Comparison of ENCODE assay signal across 19 cellular contexts in the genomic region with DNA sequence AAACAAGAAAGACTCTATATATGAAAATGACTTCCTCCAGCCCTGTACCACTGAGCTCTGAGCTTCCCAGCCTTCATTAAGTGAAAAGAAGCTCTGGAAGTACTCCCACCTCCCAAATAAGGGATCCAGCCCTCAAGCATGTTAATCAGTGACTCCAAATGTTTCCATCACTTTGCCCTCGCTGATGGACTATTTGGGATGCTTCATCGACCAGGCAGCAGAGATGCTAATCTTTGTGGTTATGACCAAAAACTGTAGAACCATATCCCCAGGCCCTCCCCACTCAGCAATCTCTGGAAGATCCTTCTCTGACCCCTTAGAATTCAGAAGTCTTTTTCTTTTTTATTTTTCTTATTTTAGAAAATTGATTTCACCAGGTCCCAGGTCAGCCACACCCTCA. TPM values are rescaled to one million over a fixed set of nuclear protein-coding genes. Genes with fewer than 3 reads are reported as not detected.
DNase-seq lines count a peak whose midpoint lies in the region; ATAC-seq and TF ChIP-seq lines count a peak whose summit lies in the region.
"Had no signal": no experiment of that assay in that cellular context is flagged by ENCODE, and none has a peak within 500 bp of the region (broad histone marks: within the 10 kb centered on the region; RNA-seq: fewer than 3 reads in every experiment).

No MANE protein-coding gene starts in this region.

- H3F3A ChIP-seq in SK-N-SH (replicated peaks; ENCODE audit: insufficient read depth) = peaks cover 6% of the 10 kb centered on the region

- no peak overlapping the region for H2AFZ ChIP-seq in SK-N-SH (ENCODE audit: low read depth)

- H3K4me3 Mint-ChIP-seq in endothelial cell (ENCODE audit: unreplicated experiment) = peak overlapping the region; percentile 56
- H3K4me3 Mint-ChIP-seq: activated CD4-positive, alpha-beta memory T cell treated with anti-CD3 and anti-CD28 coated beads for 36 hours had no signal

- H3K9me2 ChIP-seq in SK-N-SH = no peaks in the 10 kb centered on the region

- peaks cover 15% of the 10 kb centered on the region for H4K20me1 ChIP-seq in SK-N-SH (ENCODE audit: insufficient read depth)

- CTCF ChIA-PET in SK-N-SH (lab: Yijun Ruan, JAX) = interaction anchor here (1.3 kb wide), 1 partner anchor 10 kb away, joined by 3 read pairs; no protein-coding TSS in a partner anchor

- DNase-seq in SK-N-SH (no peak), endothelial cell (ENCODE audit: low spot score) (no peak), prostate gland (ENCODE audit: low spot score) (no peak), upper lobe of left lung (no peak), NCI-H2029 treated with DMSO at 0.1 percent for 48 hours (lab: John Stamatoyannopoulos, UW) (no peak), OCI-M2 (lab: John Stamatoyannopoulos, UW; ENCODE audit: unreplicated experiment) (no peak)
- DNase-seq in activated CD8-positive, alpha-beta memory T cell treated with anti-CD3 and anti-CD28 coated beads, Interleukin-2, amount 50 U/mL, for 48 hours = no peak
- DNase-seq: 8988T; activated CD4-positive, alpha-beta memory T cell treated with anti-CD3 and anti-CD28 coated beads for 36 hours; DMS79 treated with DMSO at 0.1 percent for 48 hours; foreskin keratinocyte; MG63; NCI-H2081; NCI-H526; PC-3; stimulated activated naive CD8-positive, alpha-beta T cell treated with anti-CD3 and anti-CD28 coated beads, Interleukin-15, Interleukin-2, amounts not matched to agents 100 U/mL and 50 U/mL, for 24 hours had no signal

- H3K4me3 ChIP-seq in SK-N-SH (ENCODE audit: low read depth in 2 of 2, low read length in 1 of 2) (no peak overlapping the region), prostate gland (no peak overlapping the region), upper lobe of left lung (no peak overlapping the region)
- H3K4me3 ChIP-seq: pancreas had no signal

- H3K36me3 Mint-ChIP-seq in endothelial cell (ENCODE audit: low read depth, unreplicated experiment) = peaks cover 10% of the 10 kb centered on the region
- H3K36me3 Mint-ChIP-seq: activated CD4-positive, alpha-beta memory T cell treated with anti-CD3 and anti-CD28 coated beads for 36 hours; mesothelial cell of epicardium had no signal

- WGBS in SK-N-SH (ENCODE audit: low lambda C conversion rate) = 32% methylated on average over 2 of the region's 2 CpGs
- 85% methylated on average over 2 of the region's 2 CpGs for WGBS in prostate gland
- 64 to 68% methylated on average over 2 of the region's 2 CpGs for WGBS in upper lobe of left lung, 2 donors

- ATAC-seq in SK-N-SH treated with all-trans-retinoic acid at 6 μM for 48 hours = no peak
- no peak for ATAC-seq in upper lobe of left lung (ENCODE audit: low FRiP score in 2 of 2)
- ATAC-seq: pancreas; PC-3; stimulated activated naive CD8-positive, alpha-beta T cell treated with anti-CD3 and anti-CD28 coated beads, Interleukin-15, Interleukin-2, amounts not matched to agents 100 U/mL and 50 U/mL, for 24 hours had no signal

- H3K27me3 ChIP-seq in SK-N-SH (ENCODE audit: insufficient read depth) = no peaks in the 10 kb centered on the region
- no peaks in the 10 kb centered on the region for H3K27me3 ChIP-seq in prostate gland (replicated peaks; ENCODE audit: insufficient read depth)
- H3K27me3 ChIP-seq in upper lobe of left lung = no peaks in the 10 kb centered on the region
- H3K27me3 ChIP-seq: foreskin keratinocyte, MG63, pancreas had no signal

- intact Hi-C loops in prostate gland (cut with DNase I) = no loop called here

- H3K9me3 Mint-ChIP-seq in endothelial cell (ENCODE audit: unreplicated experiment) = no peaks in the 10 kb centered on the region
- H3K9me3 Mint-ChIP-seq: activated CD4-positive, alpha-beta memory T cell treated with anti-CD3 and anti-CD28 coated beads for 36 hours; mesothelial cell of epicardium had no signal

- TF ChIP-seq EP300 in SK-N-SH (IDR thresholded peaks at IDR 0.05; ENCODE audit: borderline replicate concordance in 1 of 2, low read depth in 1 of 2, low read length in 1 of 2) (no peak), upper lobe of left lung (IDR thresholded peaks at IDR 0.05) (no peak)

- peaks cover 30% of the 10 kb centered on the region for H3K4me1 Mint-ChIP-seq in endothelial cell (ENCODE audit: unreplicated experiment)

- no peak for TF ChIP-seq CTCF in SK-N-SH (IDR thresholded peaks at IDR 0.05)
- TF ChIP-seq CTCF in endothelial cell (IDR thresholded peaks at IDR 0.05; ENCODE audit: unreplicated experiment) = no peak
- TF ChIP-seq CTCF in prostate gland (IDR thresholded peaks at IDR 0.05) = no peak
- TF ChIP-seq CTCF in upper lobe of left lung (IDR thresholded peaks at IDR 0.05) = no peak

- peak overlapping the region; percentile 61 for H3K4me2 ChIP-seq in SK-N-SH

- H3K27ac ChIP-seq in SK-N-SH (ENCODE audit: low read depth in 2 of 2, low read length in 1 of 2) (no peak overlapping the region), prostate gland (peak overlapping the region; percentile 82 to 86), upper lobe of left lung (peak overlapping the region in 3 of 4 donors; percentile 88 to 91 (median 89))

- no peaks in the 10 kb centered on the region for H3K9me3 ChIP-seq in SK-N-SH
- H3K9me3 ChIP-seq in prostate gland = no peaks in the 10 kb centered on the region
- no peaks in the 10 kb centered on the region for H3K9me3 ChIP-seq in upper lobe of left lung
- H3K9me3 ChIP-seq: MG63, pancreas had no signal

- no peak overlapping the region for H3K27ac Mint-ChIP-seq in endothelial cell (ENCODE audit: unreplicated experiment)
- H3K27ac Mint-ChIP-seq: activated CD4-positive, alpha-beta memory T cell treated with anti-CD3 and anti-CD28 coated beads for 36 hours had no signal

- peaks cover 45% of the 10 kb centered on the region; the same call in 1 of the 2 replicates for H3K79me2 ChIP-seq in SK-N-SH (ENCODE audit: insufficient read depth)

- peaks cover 20% of the 10 kb centered on the region for H3K27me3 Mint-ChIP-seq in endothelial cell (ENCODE audit: unreplicated experiment)

- TF ChIP-seq RAD21 in SK-N-SH (IDR thresholded peaks at IDR 0.05; ENCODE audit: low read length) = no peak

- H3K4me1 ChIP-seq in SK-N-SH (ENCODE audit: control insufficient read depth in 1 of 2, insufficient read depth in 2 of 2, low read depth in 1 of 2, low read length in 1 of 2) = peaks cover 15 to 32% of the 10 kb centered on the region in 2 experiments
- H3K4me1 ChIP-seq in prostate gland (replicated peaks) = no peaks in the 10 kb centered on the region
- H3K4me1 ChIP-seq in upper lobe of left lung = peaks cover 18 to 43% (median 28%) of the 10 kb centered on the region in 4 donors

- TF ChIP-seq POLR2A in prostate gland (IDR thresholded peaks at IDR 0.05) (no peak), upper lobe of left lung (IDR thresholded peaks at IDR 0.05) (no peak)

- H3K9ac ChIP-seq in SK-N-SH = no peak overlapping the region

- H3K36me3 ChIP-seq in SK-N-SH (replicated peaks in 1 of 2; ENCODE audit: control insufficient read depth in 1 of 2, insufficient read depth in 2 of 2, low read length in 1 of 2) (no peaks in the 10 kb centered on the region), prostate gland (no peaks in the 10 kb centered on the region), upper lobe of left lung (no peaks in the 10 kb centered on the region)
- H3K36me3 ChIP-seq: MG63, pancreas had no signal

- POLR2A ChIA-PET in SK-N-SH (lab: Yijun Ruan, JAX) = no interaction called here

TF ChIP-seq in SK-N-SH, 30 proteins besides CTCF, POLR2A, EP300 and RAD21 (continues in another document):
- TF ChIP-seq TAF1 (IDR thresholded peaks at IDR 0.05; ENCODE audit: borderline replicate concordance, low read depth, low read length) (no peak), NFIC (IDR thresholded peaks at IDR 0.05; ENCODE audit: borderline replicate concordance) (no peak), FOSL2 (IDR thresholded peaks at IDR 0.05; ENCODE audit: borderline replicate concordance, low read depth) (no peak), GABPA (IDR thresholded peaks at IDR 0.05; ENCODE audit: low read depth) (no peak), JUND (IDR thresholded peaks at IDR 0.05) (no peak), TEAD4 (IDR thresholded peaks at IDR 0.05; ENCODE audit: borderline replicate concordance, insufficient read depth) (no peak)
- TF ChIP-seq, protein P1, sequence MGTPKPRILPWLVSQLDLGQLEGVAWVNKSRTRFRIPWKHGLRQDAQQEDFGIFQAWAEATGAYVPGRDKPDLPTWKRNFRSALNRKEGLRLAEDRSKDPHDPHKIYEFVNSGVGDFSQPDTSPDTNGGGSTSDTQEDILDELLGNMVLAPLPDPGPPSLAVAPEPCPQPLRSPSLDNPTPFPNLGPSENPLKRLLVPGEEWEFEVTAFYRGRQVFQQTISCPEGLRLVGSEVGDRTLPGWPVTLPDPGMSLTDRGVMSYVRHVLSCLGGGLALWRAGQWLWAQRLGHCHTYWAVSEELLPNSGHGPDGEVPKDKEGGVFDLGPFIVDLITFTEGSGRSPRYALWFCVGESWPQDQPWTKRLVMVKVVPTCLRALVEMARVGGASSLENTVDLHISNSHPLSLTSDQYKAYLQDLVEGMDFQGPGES (IDR thresholded peaks at IDR 0.05; ENCODE audit: low read depth, low read length) = no peak

TF ChIP-seq in SK-N-SH treated with all-trans-retinoic acid at 6 μM for 48 hours, 23 proteins besides CTCF, POLR2A, EP300 and RAD21:
- TF ChIP-seq ARNTL (CRISPR knock-in tag; IDR thresholded peaks at IDR 0.05; ENCODE audit: borderline replicate concordance, low read depth) (no peak), BACH2 (CRISPR knock-in tag; IDR thresholded peaks at IDR 0.05; ENCODE audit: borderline replicate concordance) (no peak)

RNA-seq across cellular contexts. Expression of a gene that starts 2.3 kb away (rescaled TPM):
- 22.1 and 26.8 TPM in 2 replicates for polyA plus RNA-seq in SK-N-SH (2012; rRNA removed)
- 21.0 and 25.1 TPM in 2 replicates for polyA plus RNA-seq in SK-N-SH (2012; cell fraction: cytosol; rRNA removed)
- 24.4 and 33.8 TPM in 2 replicates for polyA plus RNA-seq in SK-N-SH (2012; cell fraction: nucleus; rRNA removed)
- total RNA-seq in endothelial cell (ENCODE audit: unreplicated experiment) (71.4 TPM), prostate gland (10 to 100 TPM; 59.3 to 60.3 TPM), upper lobe of left lung (10 to 100 TPM; 35.6 to 78.1 (median 55.5) TPM)

Comparison
In these comparisons a context has a peak if more than half of its experiments do, and no peak if none do; other contexts are left out.
1. H3K27ac ChIP-seq: peak in prostate gland (2 of 2) and upper lobe of left lung (3 of 4); none in SK-N-SH (0 of 2).